38 cellular contexts compared by ENCODE assay signal in genomic region chr16:71273384-71273783, GRCh38. TPM values are rescaled to one million over a fixed set of nuclear protein-coding genes. Genes with fewer than 3 reads are reported as not detected.
"Had no signal": no experiment of that assay in that cellular context is flagged by ENCODE, and none has a peak within 500 bp of the region (broad histone marks: within the 10 kb centered on the region; RNA-seq: fewer than 3 reads in every experiment).

No MANE protein-coding gene starts in this region.

- H3K27ac Mint-ChIP-seq: activated naive CD4-positive, alpha-beta T cell treated with anti-CD3 and anti-CD28 coated beads for 36 hours; activated naive CD4-positive, alpha-beta T cell treated with anti-CD3 and anti-CD28 coated beads, Interleukin-2, amount 10 ng/mL, durations not matched to agents 7 days and 5 days; activated naive CD4-positive, alpha-beta T cell treated with anti-CD3 and anti-CD28 coated beads, Interleukin-2, amount 50 U/mL, for 24 hours; activated naive CD4-positive, alpha-beta T cell treated with anti-CD3 and anti-CD28 coated beads, Interleukin-2, amount 50 U/mL, for 72 hours; activated naive CD8-positive, alpha-beta T cell; activated naive CD8-positive, alpha-beta T cell treated with anti-CD3 and anti-CD28 coated beads for 36 hours; activated naive CD8-positive, alpha-beta T cell treated with anti-CD3 and anti-CD28 coated beads, Interleukin-2, amount 10 ng/mL, durations not matched to agents 7 days and 5 days; activated naive CD8-positive, alpha-beta T cell treated with anti-CD3 and anti-CD28 coated beads, Interleukin-2, amount 50 U/mL, for 24 hours; activated T-cell treated with anti-CD3 and anti-CD28 coated beads, Interleukin-2, amount 50 U/mL, for 24 hours; activated T-cell treated with anti-CD3 and anti-CD28 coated beads, Interleukin-2, amount 50 U/mL, for 72 hours; activated T-helper 1 cell treated with anti-CD3 and anti-CD28 coated beads, Interleukin-12 subunit alpha, Interleukin-12 subunit beta, Interleukin-2, Interleukin-4 antibody, amounts not matched to agents 30 ng/mL and 10 ng/mL and 1 ng/mL, durations not matched to agents 14 hours and 24 hours and 36 hours; activated T-helper 17 cell treated with anti-CD3 and anti-CD28 coated beads, Interleukin-2, amount 50 U/mL, for 72 hours; activated T-helper 2 cell treated with anti-CD3 and anti-CD28 coated beads, Interferon-gamma antibody, Interleukin-2, Interleukin-4, amounts not matched to agents 10 μg/mL and 5 μg/mL and 100 μg/mL, durations not matched to agents 14 hours and 24 hours and 36 hours; brain had no signal

- DNase-seq: activated effector memory CD4-positive, alpha-beta T cell treated with anti-CD3 and anti-CD28 coated beads, Interleukin-2, amount 50 U/mL, for 16 hours; activated effector memory CD4-positive, alpha-beta T cell treated with Interleukin-2 at 50 U/mL for 16 hours; activated gamma-delta T cell; activated gamma-delta T cell treated with Interleukin-2 at 50 U/mL for 16 hours; activated naive CD4-positive, alpha-beta T cell; activated naive CD4-positive, alpha-beta T cell treated with anti-CD3 and anti-CD28 coated beads for 36 hours; activated naive CD4-positive, alpha-beta T cell treated with anti-CD3 and anti-CD28 coated beads, Interleukin-2, amount 10 ng/mL, durations not matched to agents 7 days and 5 days; activated naive CD4-positive, alpha-beta T cell treated with anti-CD3 and anti-CD28 coated beads, Interleukin-2, amount 50 U/mL, for 16 hours; activated naive CD4-positive, alpha-beta T cell treated with Interleukin-2 at 50 U/mL for 16 hours; activated naive CD8-positive, alpha-beta T cell treated with anti-CD3 and anti-CD28 coated beads for 36 hours; activated naive CD8-positive, alpha-beta T cell treated with anti-CD3 and anti-CD28 coated beads, Interleukin-2, amount 10 ng/mL, durations not matched to agents 7 days and 5 days; activated naive CD8-positive, alpha-beta T cell treated with anti-CD3 and anti-CD28 coated beads, Interleukin-2, amount 50 U/mL, for 24 hours; activated T-cell treated with anti-CD3 and anti-CD28 coated beads, Interleukin-2, amount 50 U/mL, for 24 hours; activated T-cell treated with anti-CD3 and anti-CD28 coated beads, Interleukin-2, amount 50 U/mL, for 4 hours; activated T-cell treated with anti-CD3 and anti-CD28 coated beads, Interleukin-2, amount 50 U/mL, for 48 hours; activated T-cell treated with anti-CD3 and anti-CD28 coated beads, Interleukin-2, amount 50 U/mL, for 72 hours; adrenal gland; amniotic stem cell; amygdala; anterior cingulate cortex; aorta; body of pancreas; brain microvascular endothelial cell; caudate nucleus; central memory CD4-positive, alpha-beta T cell; cerebellar nuclear complex had no signal

- H3K36me3 ChIP-seq: adrenal gland, ascending aorta, brain microvascular endothelial cell, breast epithelium, cardiac muscle cell had no signal

- H3K4me1 ChIP-seq: adrenal gland, ascending aorta, body of pancreas, breast epithelium had no signal

- H3K4me3 Mint-ChIP-seq: activated naive CD4-positive, alpha-beta T cell treated with anti-CD3 and anti-CD28 coated beads for 36 hours; activated naive CD4-positive, alpha-beta T cell treated with anti-CD3 and anti-CD28 coated beads, Interleukin-2, amount 10 ng/mL, durations not matched to agents 7 days and 5 days; activated naive CD4-positive, alpha-beta T cell treated with anti-CD3 and anti-CD28 coated beads, Interleukin-2, amount 50 U/mL, for 24 hours; activated naive CD8-positive, alpha-beta T cell; activated naive CD8-positive, alpha-beta T cell treated with anti-CD3 and anti-CD28 coated beads for 36 hours; activated naive CD8-positive, alpha-beta T cell treated with anti-CD3 and anti-CD28 coated beads, Interleukin-2, amount 10 ng/mL, durations not matched to agents 7 days and 5 days; activated naive CD8-positive, alpha-beta T cell treated with anti-CD3 and anti-CD28 coated beads, Interleukin-2, amount 50 U/mL, for 24 hours; activated T-cell treated with anti-CD3 and anti-CD28 coated beads, Interleukin-2, amount 50 U/mL, for 24 hours; activated T-cell treated with anti-CD3 and anti-CD28 coated beads, Interleukin-2, amount 50 U/mL, for 4 hours; activated T-cell treated with anti-CD3 and anti-CD28 coated beads, Interleukin-2, amount 50 U/mL, for 72 hours; activated T-helper 1 cell treated with anti-CD3 and anti-CD28 coated beads, Interleukin-12 subunit alpha, Interleukin-12 subunit beta, Interleukin-2, Interleukin-4 antibody, amounts not matched to agents 30 ng/mL and 10 ng/mL and 1 ng/mL, durations not matched to agents 14 hours and 24 hours and 36 hours; activated T-helper 17 cell treated with anti-CD3 and anti-CD28 coated beads, Interleukin-2, amount 50 U/mL, for 72 hours; brain; central memory CD8-positive, alpha-beta T cell had no signal

- H3K36me3 Mint-ChIP-seq: activated naive CD4-positive, alpha-beta T cell treated with anti-CD3 and anti-CD28 coated beads, Interleukin-2, amount 10 ng/mL, durations not matched to agents 7 days and 5 days; activated naive CD8-positive, alpha-beta T cell treated with anti-CD3 and anti-CD28 coated beads for 36 hours; activated naive CD8-positive, alpha-beta T cell treated with anti-CD3 and anti-CD28 coated beads, Interleukin-2, amount 10 ng/mL, durations not matched to agents 7 days and 5 days had no signal

- H3K27me3 Mint-ChIP-seq: activated T-cell treated with anti-CD3 and anti-CD28 coated beads, Interleukin-2, amount 50 U/mL, for 24 hours had no signal

- H3K9me3 ChIP-seq: adrenal gland, body of pancreas had no signal

- H3K27ac ChIP-seq: adrenal gland, ascending aorta, body of pancreas, brain microvascular endothelial cell, breast epithelium, cardiac muscle cell had no signal

- H3K27me3 ChIP-seq: adrenal gland, ascending aorta, body of pancreas, brain microvascular endothelial cell, breast epithelium, cardiac muscle cell had no signal

- H3K4me1 Mint-ChIP-seq: activated naive CD4-positive, alpha-beta T cell treated with anti-CD3 and anti-CD28 coated beads, Interleukin-2, amount 10 ng/mL, durations not matched to agents 7 days and 5 days; activated naive CD4-positive, alpha-beta T cell treated with anti-CD3 and anti-CD28 coated beads, Interleukin-2, amount 50 U/mL, for 24 hours; activated naive CD8-positive, alpha-beta T cell treated with anti-CD3 and anti-CD28 coated beads for 36 hours; activated naive CD8-positive, alpha-beta T cell treated with anti-CD3 and anti-CD28 coated beads, Interleukin-2, amount 10 ng/mL, durations not matched to agents 7 days and 5 days; activated naive CD8-positive, alpha-beta T cell treated with anti-CD3 and anti-CD28 coated beads, Interleukin-2, amount 50 U/mL, for 24 hours; activated T-helper 17 cell treated with anti-CD3 and anti-CD28 coated beads, Interleukin-2, amount 50 U/mL, for 72 hours; brain; central memory CD8-positive, alpha-beta T cell had no signal

- H3K4me3 ChIP-seq: adrenal gland, ascending aorta, body of pancreas, breast epithelium, cardiac muscle cell had no signal

- ATAC-seq: activated naive CD4-positive, alpha-beta T cell treated with anti-CD3 and anti-CD28 coated beads, Interleukin-2, amount 50 U/mL, for 72 hours; activated naive CD8-positive, alpha-beta T cell treated with anti-CD3 and anti-CD28 coated beads, Interleukin-2, amount 50 U/mL, for 24 hours; activated T-cell treated with anti-CD3 and anti-CD28 coated beads, Interleukin-2, amount 50 U/mL, for 4 hours; activated T-cell treated with anti-CD3 and anti-CD28 coated beads, Interleukin-2, amount 50 U/mL, for 72 hours; activated T-helper 17 cell treated with anti-CD3 and anti-CD28 coated beads, Interleukin-2, amount 50 U/mL, for 72 hours; body of pancreas had no signal

RNA-seq across cellular contexts. Expression of gene HYDIN, which starts 42.9 kb away (rescaled TPM):
- total RNA-seq: activated naive CD4-positive, alpha-beta T cell treated with anti-CD3 and anti-CD28 coated beads for 36 hours; activated naive CD8-positive, alpha-beta T cell treated with anti-CD3 and anti-CD28 coated beads for 36 hours; activated naive CD8-positive, alpha-beta T cell treated with anti-CD3 and anti-CD28 coated beads, Interleukin-2, amount 10 ng/mL, durations not matched to agents 7 days and 5 days; activated T-cell treated with anti-CD3 and anti-CD28 coated beads, Interleukin-2, amount 50 U/mL, for 4 hours; activated T-helper 1 cell treated with anti-CD3 and anti-CD28 coated beads, Interleukin-12 subunit alpha, Interleukin-12 subunit beta, Interleukin-2, Interleukin-4 antibody, amounts not matched to agents 30 ng/mL and 10 ng/mL and 1 ng/mL, durations not matched to agents 14 hours and 24 hours and 36 hours; activated T-helper 2 cell treated with anti-CD3 and anti-CD28 coated beads, Interferon-gamma antibody, Interleukin-2, Interleukin-4, amounts not matched to agents 10 μg/mL and 5 μg/mL and 100 μg/mL, durations not matched to agents 14 hours and 24 hours and 36 hours; chondrocyte had no signal
